Comparison of ENCODE assay signal across 8 cellular contexts in the genomic region with DNA sequence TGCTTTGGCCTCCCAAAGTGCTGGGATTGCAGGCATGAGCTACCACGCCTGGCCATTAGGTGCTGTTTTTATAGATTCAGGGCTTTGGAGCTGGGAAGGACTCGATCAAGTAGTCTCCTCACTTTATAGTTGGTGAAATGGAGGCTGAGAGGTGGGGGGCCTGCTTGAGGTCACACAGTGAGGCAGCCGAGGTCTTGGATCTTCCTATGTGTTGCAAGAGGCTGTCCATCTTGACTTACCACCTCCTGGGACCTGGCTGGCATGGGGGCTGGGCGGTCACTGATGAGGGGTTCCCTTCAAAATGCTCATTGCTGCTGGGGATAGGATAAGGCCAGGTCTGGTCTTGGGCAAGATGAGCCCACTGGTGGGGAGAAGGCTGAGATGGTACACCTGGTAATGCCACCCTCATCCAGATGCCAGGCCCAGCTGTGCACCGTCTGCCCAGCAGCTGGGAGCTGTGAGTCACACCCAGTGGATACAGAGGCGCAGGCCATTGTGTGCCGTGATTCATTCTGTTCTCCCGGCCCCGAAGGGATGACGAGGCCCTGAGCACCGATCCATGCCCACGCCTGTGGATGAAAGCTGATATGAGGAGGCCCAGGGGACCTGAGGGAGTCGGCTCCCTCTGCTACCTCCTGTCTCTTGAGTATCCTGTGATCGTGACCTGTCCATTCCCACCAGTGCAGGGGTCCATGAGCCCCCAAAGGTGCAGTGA. TPM values are rescaled to one million over a fixed set of nuclear protein-coding genes. Genes with fewer than 3 reads are reported as not detected.
DNase-seq lines count a peak whose midpoint lies in the region; ATAC-seq and TF ChIP-seq lines count a peak whose summit lies in the region.

No MANE protein-coding gene starts in this region.

- H3K4me3 ChIP-seq in ascending aorta (no peak overlapping the region), stomach (no peak overlapping the region)

- H3K27me3 Mint-ChIP-seq in H9 (ENCODE audit: low read depth) = no peaks in the 10 kb centered on the region

- H2BK15ac ChIP-seq in H9 (ENCODE audit: low read depth, low read length) = no peak overlapping the region

- TF ChIP-seq CTCF in H9 (conservative IDR thresholded peaks at IDR 0.05) = no peak
- TF ChIP-seq CTCF in ascending aorta (IDR thresholded peaks at IDR 0.05) = peak in 1 of 3 experiments; percentile 12
- TF ChIP-seq CTCF in stomach (IDR thresholded peaks at IDR 0.05) = no peak

- no peaks in the 10 kb centered on the region for H3K27me3 ChIP-seq in H9 (ENCODE audit: insufficient read depth, low read length)
- H3K27me3 ChIP-seq in ascending aorta = no peaks in the 10 kb centered on the region
- H3K27me3 ChIP-seq in stomach = no peaks in the 10 kb centered on the region

- peaks cover 14% of the 10 kb centered on the region for H3K79me1 ChIP-seq in H9 (ENCODE audit: insufficient read depth, low read depth, low read length, poor library complexity, severe bottlenecking)

- no peak for TF ChIP-seq EP300 in stomach (IDR thresholded peaks at IDR 0.05)

- no peak overlapping the region for H4K5ac ChIP-seq in H9 (ENCODE audit: insufficient read length, low read depth, low read length)

- H2AK5ac ChIP-seq in H9 (ENCODE audit: insufficient read length, low read length) = no peak overlapping the region

- H3K56ac ChIP-seq in H9 (ENCODE audit: insufficient read length, low read depth, low read length) = no peak overlapping the region

- peaks cover 18% of the 10 kb centered on the region; the same call in 1 of the 2 replicates for H3K79me2 ChIP-seq in H9 (ENCODE audit: insufficient read depth, low read length)

- H3K23ac ChIP-seq in H9 (ENCODE audit: insufficient read length, low read depth, low read length) = no peak overlapping the region

- H3K27ac ChIP-seq in H9 (ENCODE audit: insufficient read length, low read depth, low read length) (no peak overlapping the region), ascending aorta (peak overlapping the region; percentile 77 to 78), stomach (peak overlapping the region; percentile 12 to 73 (median 70))

- no peak overlapping the region for H3T11ph ChIP-seq in H9 (ENCODE audit: low read length)

- no peak for ATAC-seq in HG03025 (IDR thresholded peaks at IDR 0.05; ENCODE audit: low FRiP score, unreplicated experiment)

- intact Hi-C loops in ascending aorta (cut with DNase I) = no loop called here
- intact Hi-C loops in stomach (cut with DNase I; ENCODE audit: low total_unique reads) = no loop called here

- H3K4me2 ChIP-seq in H9 (ENCODE audit: insufficient read depth, insufficient read length, low read length) = no peak overlapping the region

- no peak overlapping the region for H3K9ac ChIP-seq in H9 (ENCODE audit: extremely low read depth, insufficient read length, low read length)

- peaks cover 12% of the 10 kb centered on the region for H3K4me1 ChIP-seq in H9 (ENCODE audit: insufficient read depth, low read length)
- peaks cover 29 to 72% of the 10 kb centered on the region in 2 donors for H3K4me1 ChIP-seq in ascending aorta
- H3K4me1 ChIP-seq in stomach = peaks cover 58 to 80% (median 70%) of the 10 kb centered on the region in 4 donors

- peaks cover 51 to 60% of the 10 kb centered on the region in 2 experiments for H3K4me1 Mint-ChIP-seq in H9

- no peak overlapping the region for H2BK120ac ChIP-seq in H9 (ENCODE audit: low read depth, low read length, poor library complexity, severe bottlenecking)

- H3K27ac Mint-ChIP-seq in H9 = peak overlapping the region; percentile 78 to 97 (median 93); a peak in 6 of 7 replicates

- no peak overlapping the region for H2BK5ac ChIP-seq in H9 (ENCODE audit: insufficient read length, low read length)

- H3K4ac ChIP-seq in H9 (ENCODE audit: low read depth, low read length) = no peak overlapping the region

- no peaks in the 10 kb centered on the region for H3K9me3 Mint-ChIP-seq in H9

- no peaks in the 10 kb centered on the region for H4K20me1 ChIP-seq in H9 (ENCODE audit: control insufficient read depth, insufficient read depth, insufficient read length)

- no peak overlapping the region for H2AFZ ChIP-seq in H9 (ENCODE audit: low read length)

- no peaks in the 10 kb centered on the region for H3K23me2 ChIP-seq in H9 (ENCODE audit: insufficient read length, low read depth, low read length, poor library complexity, severe bottlenecking)

- H3K9me3 ChIP-seq in H9 (ENCODE audit: control insufficient read depth, low read depth, low read length) (no peaks in the 10 kb centered on the region), ascending aorta (no peaks in the 10 kb centered on the region), stomach (no peaks in the 10 kb centered on the region)

- peak overlapping the region in 1 of 2 experiments; percentile 26; a peak in 2 of 5 replicates for H3K4me3 Mint-ChIP-seq in H9

- no peak overlapping the region for H2BK12ac ChIP-seq in H9 (ENCODE audit: insufficient read length, low read depth, low read length)

- H3K36me3 Mint-ChIP-seq in H9 (ENCODE audit: insufficient read depth in 1 of 3, low read depth in 3 of 3) = peaks cover 2 to 14% (median 6%) of the 10 kb centered on the region in 3 experiments; a peak in 5 of 7 replicates

- no peak overlapping the region for H3K18ac ChIP-seq in H9 (ENCODE audit: insufficient read length, low read depth, low read length)

- TF ChIP-seq POLR2A in stomach (IDR thresholded peaks at IDR 0.05) = no peak

- no peak overlapping the region for H4K91ac ChIP-seq in H9 (ENCODE audit: insufficient read length, low read depth, low read length)

- H2BK20ac ChIP-seq in H9 (ENCODE audit: low read depth, low read length, poor library complexity, severe bottlenecking) = no peak overlapping the region

- H3K36me3 ChIP-seq in ascending aorta (no peaks in the 10 kb centered on the region), stomach (peaks cover 0 to 3% (median 0%) of the 10 kb centered on the region in 4 donors)

- no CpG with 5 or more reads among the region's 14 CpGs for WGBS in H9 (ENCODE audit: extremely low coverage, insufficient read length, low lambda C conversion rate)
- 48 to 74% (median 50%) methylated on average over 6 to 14 of the region's 14 CpGs for WGBS in stomach, 5 donors

- no peak overlapping the region for H4K8ac ChIP-seq in H9 (replicated peaks; ENCODE audit: insufficient read length, low read depth, low read length)

- no peak for DNase-seq in H9
- peak; percentile 67 to 95 for DNase-seq in ascending aorta (ENCODE audit: low spot score in 2 of 2)
- peak; percentile 66 for DNase-seq in iPS-NIHi11 (ENCODE audit: low spot score)
- DNase-seq in stomach = peak; percentile 68
- no peak for DNase-seq in activated CD4-positive, CD25-positive, alpha-beta regulatory T cell treated with anti-CD3 and anti-CD28 coated beads, Interleukin-2, amount 50 U/mL, for 72 hours
- DNase-seq in stimulated activated CD4-positive, alpha-beta T cell treated with anti-CD3 and anti-CD28 coated beads, Interleukin-15, amount 100 ng/mL, for 24 hours = no peak
- no peak for DNase-seq in COR-L47 (lab: John Stamatoyannopoulos, UW)

- H3K14ac ChIP-seq in H9 (ENCODE audit: insufficient read depth, low read length) = no peak overlapping the region

RNA-seq across cellular contexts. Expression of gene NDST1, which starts 10.5 kb away (rescaled TPM):
- 59.2 and 65.5 TPM in 2 replicates for total RNA-seq in H9 (2021)
- total RNA-seq in ascending aorta = 71.5 TPM
- 10 to 100 TPM; 14.2 to 32.9 (median 21.6) TPM for total RNA-seq in stomach
- 10 to 100 TPM in 1 of 3 donors, 1 to 10 TPM in 2; 6.4 to 15.3 (median 7.2) TPM for polyA plus RNA-seq in stomach

RNA-seq across cellular contexts. Expression of gene RPS14, which starts 47.9 kb away (rescaled TPM):
- total RNA-seq in H9 (2021) = 2,533 and 2,603 TPM in 2 replicates
- total RNA-seq in ascending aorta = 1,928 TPM
- 1,000 to 10,000 TPM in 4 of 5 donors, 100 to 1,000 TPM in 1; 899 to 3,971 (median 1,858) TPM for total RNA-seq in stomach
- 1,000 to 10,000 TPM; 4,327 to 6,427 (median 4,820) TPM for polyA plus RNA-seq in stomach

Comparison
In these comparisons a context has a peak if more than half of its experiments do, and no peak if none do; other contexts are left out.
1. DNase-seq: peak in ascending aorta (2 of 2), iPS-NIHi11 (single experiment) and stomach (single experiment); none in H9 (single experiment), activated CD4-positive, CD25-positive, alpha-beta regulatory T cell treated with anti-CD3 and anti-CD28 coated beads, Interleukin-2, amount 50 U/mL, for 72 hours (single experiment), stimulated activated CD4-positive, alpha-beta T cell treated with anti-CD3 and anti-CD28 coated beads, Interleukin-15, amount 100 ng/mL, for 24 hours (single experiment) and COR-L47 (single experiment).